Comparison of ENCODE assay signal across 9 cellular contexts in genomic region chr7:101173752-101174244, GRCh38. TPM values are rescaled to one million over a fixed set of nuclear protein-coding genes. Genes with fewer than 3 reads are reported as not detected.
DNase-seq lines count a peak whose midpoint lies in the region; ATAC-seq, FAIRE-seq and TF ChIP-seq lines count a peak whose summit lies in the region.
"Had no signal": no experiment of that assay in that cellular context is flagged by ENCODE, and none has a peak within 500 bp of the region (broad histone marks: within the 10 kb centered on the region; RNA-seq: fewer than 3 reads in every experiment).

No MANE protein-coding gene starts in this region.

- peaks cover 2% of the 10 kb centered on the region for H3K9me3 Mint-ChIP-seq in neural progenitor cell
- no peaks in the 10 kb centered on the region for H3K9me3 Mint-ChIP-seq in progenitor cell of endocrine pancreas (ENCODE audit: low read depth)

- H3K4me3 Mint-ChIP-seq in neural progenitor cell, result peak overlapping the region; percentile 69
- no peak overlapping the region for H3K4me3 Mint-ChIP-seq in progenitor cell of endocrine pancreas (ENCODE audit: low read depth)

- peaks cover 14% of the 10 kb centered on the region for H4K20me1 ChIP-seq in K562 (replicated peaks; ENCODE audit: control insufficient read depth, insufficient read depth, low read length)
- H4K20me1 ChIP-seq in neural progenitor cell (ENCODE audit: low read depth), result peaks cover 50% of the 10 kb centered on the region

- BruUV-seq in K562 (replicated peaks; lab: Mats Ljungman, UMichigan), result no TSS peak

- no peaks in the 10 kb centered on the region for H3K9me3 ChIP-seq in K562 (replicated peaks; ENCODE audit: control insufficient read depth, insufficient read depth, low read depth, low read length)
- no peaks in the 10 kb centered on the region for H3K9me3 ChIP-seq in neural progenitor cell (ENCODE audit: low read depth)

- peaks cover 36% of the 10 kb centered on the region for H3K4me1 Mint-ChIP-seq in neural progenitor cell
- H3K4me1 Mint-ChIP-seq in progenitor cell of endocrine pancreas (ENCODE audit: low read depth), result peaks cover 2% of the 10 kb centered on the region

- CTCF ChIA-PET in K562 (lab: Yijun Ruan, JAX; ENCODE audit: low intra/inter-chr PET ratio), result no interaction called here

- H3K9me1 ChIP-seq in K562 (ENCODE audit: control insufficient read depth, insufficient read depth, low read length), result peaks cover 6% of the 10 kb centered on the region

- no peak for TF ChIP-seq RAD21 in K562 (CRISPR knock-in tag; conservative IDR thresholded peaks at IDR 0.05 in 1 of 2, IDR thresholded peaks at IDR 0.05 in 1 of 2)

- H3K27me3 Mint-ChIP-seq in neural progenitor cell (ENCODE audit: insufficient read depth, low read depth) (peaks cover 84% of the 10 kb centered on the region), progenitor cell of endocrine pancreas (peaks cover 94% of the 10 kb centered on the region)

- intact Hi-C loops in K562 (cut with micrococcal nuclease) (no loop called here), sciatic nerve (cut with DNase I) (no loop called here)

- in situ Hi-C loops in K562 (cut with MboI), result no loop called here

- TF ChIP-seq CTCF in K562 (IDR thresholded peaks at IDR 0.05 in 2 of 3, conservative IDR thresholded peaks at IDR 0.05 in 1 of 3; ENCODE audit: insufficient read depth in 2 of 3, low read depth in 1 of 3, low read length in 3 of 3) (no peak), neural progenitor cell (IDR thresholded peaks at IDR 0.05) (no peak), progenitor cell of endocrine pancreas (IDR thresholded peaks at IDR 0.05; ENCODE audit: unreplicated experiment) (no peak), coronary artery (IDR thresholded peaks at IDR 0.05) (no peak)

- H3K4me2 ChIP-seq in K562 (ENCODE audit: insufficient read depth, low read length) (peak overlapping the region; percentile 57; the same call in 1 of the 2 replicates), neural progenitor cell (peak overlapping the region; percentile 73)

- DNase-seq in COLO829 (ENCODE audit: low spot score) (peak; percentile 74), T1000 (lab: John Stamatoyannopoulos, UW) (peak; percentile 24), K562 (ENCODE audit: extremely low read depth in 1 of 4, low spot score in 3 of 4) (peak; percentile 85 to 96 (median 94)), neural progenitor cell (ENCODE audit: low spot score) (peak; percentile 70), progenitor cell of endocrine pancreas (ENCODE audit: low spot score, unreplicated experiment) (no peak), sciatic nerve (ENCODE audit: low spot score) (no peak), coronary artery (ENCODE audit: low spot score) (no peak)

- H3F3A ChIP-seq in neural progenitor cell (ENCODE audit: low read depth), result peaks cover 23% of the 10 kb centered on the region

- peak; percentile 94 for FAIRE-seq in K562 (lab: Jason Lieb, UNC)

- WGBS in K562 (ENCODE audit: insufficient coverage, low coverage, missing lambda C conversion rate), result 4% methylated on average over 16 of the region's 16 CpGs

- TF ChIP-seq POLR2A in K562 (conservative IDR thresholded peaks at IDR 0.05), result no peak

- H3K79me2 ChIP-seq in K562 (ENCODE audit: control insufficient read depth, insufficient read depth, low read length) (no peaks in the 10 kb centered on the region), neural progenitor cell (ENCODE audit: low read depth) (no peaks in the 10 kb centered on the region)

- H3K9ac ChIP-seq in K562 (ENCODE audit: insufficient read depth in 1 of 2, low read depth in 2 of 2, low read length in 2 of 2) (peak overlapping the region in 1 of 2 experiments; percentile 84; a peak in 2 of 4 replicates), neural progenitor cell (no peak overlapping the region)

- H2AFZ ChIP-seq in K562 (ENCODE audit: low read depth, low read length) (peak overlapping the region; percentile 92), neural progenitor cell (replicated peaks) (no peak overlapping the region)

- H3K27ac ChIP-seq in K562 (ENCODE audit: extremely low read depth, low read depth, low read length) (no peak overlapping the region), neural progenitor cell (no peak overlapping the region), coronary artery (no peak overlapping the region)

- POLR2A ChIA-PET in K562 (lab: Yijun Ruan, JAX), result interaction anchor here (0.6 to 1.0 kb wide), 10 partner anchors 8 to 729 kb away, joined by 3 to 5 read pairs (median 4); partner anchors contain the start of genes PLOD3, VGF and ZNHIT1

- TF ChIP-seq EP300 in K562 (IDR thresholded peaks at IDR 0.05; ENCODE audit: low read length), result no peak

- H3K4me3 ChIP-seq in K562 (no peak overlapping the region), neural progenitor cell (peak overlapping the region; percentile 27), coronary artery (no peak overlapping the region)

- peaks cover 17 to 45% of the 10 kb centered on the region in 2 experiments for H3K4me1 ChIP-seq in K562 (replicated peaks in 1 of 2; ENCODE audit: control insufficient read depth in 2 of 2, insufficient read depth in 2 of 2, low read length in 2 of 2)
- H3K4me1 ChIP-seq in neural progenitor cell, result peaks cover 26% of the 10 kb centered on the region

- peak; percentile 66 for ATAC-seq in HG03280 (IDR thresholded peaks at IDR 0.05; ENCODE audit: unreplicated experiment)
- peak; percentile 96 for ATAC-seq in K562
- ATAC-seq in sciatic nerve, result no peak

- H3K27ac Mint-ChIP-seq in neural progenitor cell, result no peak overlapping the region
- H3K27ac Mint-ChIP-seq in progenitor cell of endocrine pancreas, result no peak overlapping the region

- H3K36me3 Mint-ChIP-seq in neural progenitor cell (no peaks in the 10 kb centered on the region), progenitor cell of endocrine pancreas (ENCODE audit: insufficient read depth) (peaks cover 1% of the 10 kb centered on the region)

- H3K36me3 ChIP-seq in K562 (ENCODE audit: control insufficient read depth, insufficient read depth, low read length) (no peaks in the 10 kb centered on the region), neural progenitor cell (no peaks in the 10 kb centered on the region)

- H3K27me3 ChIP-seq in K562 (ENCODE audit: control insufficient read depth in 2 of 2, insufficient read depth in 2 of 2, low read length in 2 of 2) (peaks cover 39 to 49% of the 10 kb centered on the region in 2 experiments; a peak in 4 of 5 replicates), neural progenitor cell (peaks cover 100% of the 10 kb centered on the region)

RNA-seq across cellular contexts. Expression of gene NAT16, which starts 6.3 kb away (rescaled TPM):
- total RNA-seq in K562 (2011; cell fraction: chromatin; rRNA removed; ENCODE audit: low replicate concordance), result not detected in 2 replicates
- not detected in 2 replicates for total RNA-seq in K562 (2011; cell fraction: nucleolus; rRNA removed)
- not detected in 2 replicates for total RNA-seq in K562 (2011; cell fraction: nucleoplasm; rRNA removed)
- not detected in 2 replicates for total RNA-seq in K562 (2014; rRNA removed)
- total RNA-seq in K562 (2014; rRNA removed; fragmentation: Illumina TruSeq; extraction: Trizol), result not detected in 2 replicates
- not detected in 2 replicates for total RNA-seq in K562 (2015; rRNA removed; fragmentation: Illumina TruSeq; extraction: Trizol)
- total RNA-seq in K562 (2021), result not detected in 2 replicates
- polyA plus RNA-seq in K562 (2011; rRNA removed), result not detected in 2 replicates
- not detected in 2 replicates for polyA plus RNA-seq in K562 (2011; cell fraction: cytosol; rRNA removed)
- polyA plus RNA-seq in K562 (2011; cell fraction: nucleus; rRNA removed), result 0.07 TPM in 1 of 2 replicates, not detected in the other
- polyA plus RNA-seq in K562 (2012), result 0.07 and 0.08 TPM in 2 replicates
- not detected in 2 replicates for polyA plus RNA-seq in K562 (2014; fragmentation: Illumina TruSeq; extraction: Trizol)
- polyA plus RNA-seq in K562 (2014; fragmentation: Nextera tagmentation; extraction: Ambion mirVana), result under 1 TPM in 1 of 2 experiments, not detected in 1; 0.04 TPM
- polyA plus RNA-seq in K562 (2014; rRNA removed), result not detected in 2 replicates
- not detected in 2 replicates for polyA minus RNA-seq in K562 (2011; rRNA and poly(A)+ RNA removed)
- not detected in 2 replicates for polyA minus RNA-seq in K562 (2011; cell fraction: cytosol; rRNA and poly(A)+ RNA removed)
- polyA minus RNA-seq in K562 (2011; cell fraction: nucleus; rRNA and poly(A)+ RNA removed), result not detected in 2 replicates
- total RNA-seq in neural progenitor cell (ENCODE audit: low replicate concordance), result 0.28 TPM in 1 of 2 replicates, not detected in the other
- total RNA-seq in progenitor cell of endocrine pancreas, result not detected in 2 replicates
- total RNA-seq in sciatic nerve, result not detected
- total RNA-seq: kidney epithelial cell had no signal

RNA-seq across cellular contexts. Expression of gene VGF, which starts 8.4 kb away (rescaled TPM):
- total RNA-seq in K562 (2011; cell fraction: chromatin; rRNA removed; ENCODE audit: low replicate concordance), result 0.81 and 4.0 TPM in 2 replicates
- total RNA-seq in K562 (2011; cell fraction: nucleolus; rRNA removed), result 3.8 and 7.2 TPM in 2 replicates
- total RNA-seq in K562 (2011; cell fraction: nucleoplasm; rRNA removed), result 1.1 and 2.2 TPM in 2 replicates
- total RNA-seq in K562 (2014; rRNA removed), result 1.8 and 2.8 TPM in 2 replicates
- total RNA-seq in K562 (2014; rRNA removed; fragmentation: Illumina TruSeq; extraction: Trizol), result 0.19 and 0.22 TPM in 2 replicates
- 0.40 and 0.45 TPM in 2 replicates for total RNA-seq in K562 (2015; rRNA removed; fragmentation: Illumina TruSeq; extraction: Trizol)
- total RNA-seq in K562 (2021), result 4.2 and 5.7 TPM in 2 replicates
- 0.14 and 0.23 TPM in 2 replicates for polyA plus RNA-seq in K562 (2011; rRNA removed)
- 0.10 and 1.1 TPM in 2 replicates for polyA plus RNA-seq in K562 (2011; cell fraction: cytosol; rRNA removed)
- polyA plus RNA-seq in K562 (2011; cell fraction: nucleus; rRNA removed), result 0.65 and 2.1 TPM in 2 replicates
- 1.6 and 7.3 TPM in 2 replicates for polyA plus RNA-seq in K562 (2012)
- 0.34 and 0.79 TPM in 2 replicates for polyA plus RNA-seq in K562 (2014; fragmentation: Illumina TruSeq; extraction: Trizol)
- under 1 TPM; 0.03 to 0.08 TPM for polyA plus RNA-seq in K562 (2014; fragmentation: Nextera tagmentation; extraction: Ambion mirVana)
- 1.4 and 1.7 TPM in 2 replicates for polyA plus RNA-seq in K562 (2014; rRNA removed)
- not detected in 2 replicates for polyA minus RNA-seq in K562 (2011; rRNA and poly(A)+ RNA removed)
- 0.73 and 1.7 TPM in 2 replicates for polyA minus RNA-seq in K562 (2011; cell fraction: cytosol; rRNA and poly(A)+ RNA removed)
- polyA minus RNA-seq in K562 (2011; cell fraction: nucleus; rRNA and poly(A)+ RNA removed), result 0.89 and 0.94 TPM in 2 replicates
- total RNA-seq in neural progenitor cell (ENCODE audit: low replicate concordance), result 0.65 and 1.6 TPM in 2 replicates
- 0.96 and 1.8 TPM in 2 replicates for total RNA-seq in progenitor cell of endocrine pancreas
- total RNA-seq in sciatic nerve, result not detected

RNA-seq across cellular contexts. Expression of gene AP1S1, which starts 19.5 kb away (rescaled TPM):
- 16.8 and 29.1 TPM in 2 replicates for total RNA-seq in K562 (2011; cell fraction: chromatin; rRNA removed; ENCODE audit: low replicate concordance)
- total RNA-seq in K562 (2011; cell fraction: nucleolus; rRNA removed), result 29.0 and 30.9 TPM in 2 replicates
- 25.1 and 27.9 TPM in 2 replicates for total RNA-seq in K562 (2011; cell fraction: nucleoplasm; rRNA removed)
- total RNA-seq in K562 (2014; rRNA removed) (149 and 163 TPM in 2 replicates), K562 (2014; rRNA removed; fragmentation: Illumina TruSeq; extraction: Trizol) (68.6 and 77.7 TPM in 2 replicates), K562 (2015; rRNA removed; fragmentation: Illumina TruSeq; extraction: Trizol) (71.8 and 71.9 TPM in 2 replicates), K562 (2021) (89.4 and 91.2 TPM in 2 replicates), neural progenitor cell (ENCODE audit: low replicate concordance) (74.4 and 94.2 TPM in 2 replicates), progenitor cell of endocrine pancreas (61.3 and 66.5 TPM in 2 replicates), sciatic nerve (22.1 TPM)
- polyA plus RNA-seq in K562 (2011; rRNA removed) (113 and 121 TPM in 2 replicates), K562 (2014; fragmentation: Illumina TruSeq; extraction: Trizol) (79.8 and 104 TPM in 2 replicates), K562 (2014; fragmentation: Nextera tagmentation; extraction: Ambion mirVana) (10 to 100 TPM in 1 of 2 experiments, 1 to 10 TPM in 1; 4.4 to 13.6 TPM), K562 (2014; rRNA removed) (125 and 188 TPM in 2 replicates)
- 106 and 108 TPM in 2 replicates for polyA plus RNA-seq in K562 (2011; cell fraction: cytosol; rRNA removed)
- 56.4 and 60.9 TPM in 2 replicates for polyA plus RNA-seq in K562 (2011; cell fraction: nucleus; rRNA removed)
- polyA plus RNA-seq in K562 (2012), result 106 and 166 TPM in 2 replicates
- 53.4 and 71.7 TPM in 2 replicates for polyA minus RNA-seq in K562 (2011; rRNA and poly(A)+ RNA removed)
- 25.1 and 29.0 TPM in 2 replicates for polyA minus RNA-seq in K562 (2011; cell fraction: cytosol; rRNA and poly(A)+ RNA removed)
- polyA minus RNA-seq in K562 (2011; cell fraction: nucleus; rRNA and poly(A)+ RNA removed), result 5.1 and 9.2 TPM in 2 replicates

RNA-seq across cellular contexts. Expression of gene MOGAT3, which starts 27.0 kb away (rescaled TPM):
- not detected in 2 replicates for total RNA-seq in K562 (2011; cell fraction: chromatin; rRNA removed; ENCODE audit: low replicate concordance)
- total RNA-seq in K562 (2011; cell fraction: nucleolus; rRNA removed), result not detected in 2 replicates
- not detected in 2 replicates for total RNA-seq in K562 (2011; cell fraction: nucleoplasm; rRNA removed)
- total RNA-seq in K562 (2014; rRNA removed) (not detected in 2 replicates), K562 (2014; rRNA removed; fragmentation: Illumina TruSeq; extraction: Trizol) (not detected in 2 replicates), K562 (2015; rRNA removed; fragmentation: Illumina TruSeq; extraction: Trizol) (not detected in 2 replicates), K562 (2021) (not detected in 2 replicates), neural progenitor cell (ENCODE audit: low replicate concordance) (not detected in 2 replicates), progenitor cell of endocrine pancreas (not detected in 2 replicates), sciatic nerve (not detected)
- polyA plus RNA-seq in K562 (2011; rRNA removed) (0.07 and 0.13 TPM in 2 replicates), K562 (2014; fragmentation: Illumina TruSeq; extraction: Trizol) (not detected in 2 replicates), K562 (2014; fragmentation: Nextera tagmentation; extraction: Ambion mirVana) (under 1 TPM; 0.07 to 0.17 TPM), K562 (2014; rRNA removed) (not detected in 2 replicates)
- not detected in 2 replicates for polyA plus RNA-seq in K562 (2011; cell fraction: cytosol; rRNA removed)
- 0.14 and 0.15 TPM in 2 replicates for polyA plus RNA-seq in K562 (2011; cell fraction: nucleus; rRNA removed)
- polyA plus RNA-seq in K562 (2012), result 0.03 TPM in 1 of 2 replicates, not detected in the other
- not detected in 2 replicates for polyA minus RNA-seq in K562 (2011; rRNA and poly(A)+ RNA removed)
- polyA minus RNA-seq in K562 (2011; cell fraction: cytosol; rRNA and poly(A)+ RNA removed), result not detected in 2 replicates
- polyA minus RNA-seq in K562 (2011; cell fraction: nucleus; rRNA and poly(A)+ RNA removed), result 0.56 TPM in 1 of 2 replicates, not detected in the other
- total RNA-seq: kidney epithelial cell had no signal

RNA-seq across cellular contexts. Expression of gene PLOD3, which starts 43.6 kb away (rescaled TPM):
- 117 and 294 TPM in 2 replicates for total RNA-seq in K562 (2011; cell fraction: chromatin; rRNA removed; ENCODE audit: low replicate concordance)
- total RNA-seq in K562 (2011; cell fraction: nucleolus; rRNA removed), result 263 and 303 TPM in 2 replicates
- total RNA-seq in K562 (2011; cell fraction: nucleoplasm; rRNA removed), result 163 and 175 TPM in 2 replicates
- total RNA-seq in K562 (2014; rRNA removed) (42.1 and 53.8 TPM in 2 replicates), K562 (2014; rRNA removed; fragmentation: Illumina TruSeq; extraction: Trizol) (23.5 and 24.1 TPM in 2 replicates), K562 (2015; rRNA removed; fragmentation: Illumina TruSeq; extraction: Trizol) (30.9 and 31.8 TPM in 2 replicates), K562 (2021) (101 and 103 TPM in 2 replicates), neural progenitor cell (ENCODE audit: low replicate concordance) (9.4 and 19.9 TPM in 2 replicates), progenitor cell of endocrine pancreas (89.8 and 94.4 TPM in 2 replicates), sciatic nerve (89.7 TPM)
- polyA plus RNA-seq in K562 (2011; rRNA removed) (19.3 and 33.5 TPM in 2 replicates), K562 (2014; fragmentation: Illumina TruSeq; extraction: Trizol) (73.6 and 76.4 TPM in 2 replicates), K562 (2014; fragmentation: Nextera tagmentation; extraction: Ambion mirVana) (1 to 10 TPM; 2.8 to 5.9 TPM), K562 (2014; rRNA removed) (50.3 and 58.9 TPM in 2 replicates)
- polyA plus RNA-seq in K562 (2011; cell fraction: cytosol; rRNA removed), result 28.0 and 60.3 TPM in 2 replicates
- polyA plus RNA-seq in K562 (2011; cell fraction: nucleus; rRNA removed), result 72.9 and 130 TPM in 2 replicates
- polyA plus RNA-seq in K562 (2012), result 79.5 and 85.6 TPM in 2 replicates
- polyA minus RNA-seq in K562 (2011; rRNA and poly(A)+ RNA removed), result 15.7 and 23.9 TPM in 2 replicates
- 39.3 and 40.8 TPM in 2 replicates for polyA minus RNA-seq in K562 (2011; cell fraction: cytosol; rRNA and poly(A)+ RNA removed)
- 31.4 and 32.4 TPM in 2 replicates for polyA minus RNA-seq in K562 (2011; cell fraction: nucleus; rRNA and poly(A)+ RNA removed)

Comparison
In these comparisons a context has a peak if more than half of its experiments do, and no peak if none do; other contexts are left out.
1. DNase-seq: peak in COLO829 (single experiment), T1000 (single experiment), K562 (4 of 4) and neural progenitor cell (single experiment); none in progenitor cell of endocrine pancreas (single experiment), sciatic nerve (single experiment) and coronary artery (single experiment).